11 cellular contexts compared by ENCODE assay signal in genomic region chr13:48401480-48401879, GRCh38. TPM values are rescaled to one million over a fixed set of nuclear protein-coding genes. Genes with fewer than 3 reads are reported as not detected.
DNase-seq lines count a peak whose midpoint lies in the region; ATAC-seq and TF ChIP-seq lines count a peak whose summit lies in the region.
"Had no signal": no experiment of that assay in that cellular context is flagged by ENCODE, and none has a peak within 500 bp of the region (broad histone marks: within the 10 kb centered on the region; RNA-seq: fewer than 3 reads in every experiment).

No MANE protein-coding gene starts in this region.

- H2AFZ ChIP-seq in Loucy (ENCODE audit: low read length) (no peak overlapping the region), parathyroid adenoma (no peak overlapping the region)

- POLR2A ChIA-PET in naive thymus-derived CD8-positive, alpha-beta T cell (lab: Charles Lee) = interaction anchor here (1.2 kb wide), 1 partner anchor 131 kb away, joined by 4 read pairs; no protein-coding TSS in a partner anchor

- no peaks in the 10 kb centered on the region for H3K36me3 ChIP-seq in CD4-positive, CD25-positive, alpha-beta regulatory T cell (ENCODE audit: control insufficient read depth, insufficient read depth, low read length)
- H3K36me3 ChIP-seq in Loucy (ENCODE audit: insufficient read depth, low read length) (no peaks in the 10 kb centered on the region), parathyroid adenoma (ENCODE audit: control insufficient read depth, insufficient read depth, low read length) (no peaks in the 10 kb centered on the region), MG63 (peaks cover 10% of the 10 kb centered on the region)
- H3K36me3 ChIP-seq: WERI-Rb-1 had no signal

- H3K27me3 ChIP-seq in CD4-positive, CD25-positive, alpha-beta regulatory T cell (ENCODE audit: control insufficient read depth, insufficient read depth, low read length) = no peaks in the 10 kb centered on the region
- H3K27me3 ChIP-seq in Loucy (ENCODE audit: insufficient read depth, low read length, poor library complexity, severe bottlenecking) (no peaks in the 10 kb centered on the region), parathyroid adenoma (ENCODE audit: control insufficient read depth, insufficient read depth, low read length) (no peaks in the 10 kb centered on the region), MG63 (no peaks in the 10 kb centered on the region)

- TF ChIP-seq CTCF in Loucy (conservative IDR thresholded peaks at IDR 0.05; ENCODE audit: low read length) (no peak), choroid plexus epithelial cell (conservative IDR thresholded peaks at IDR 0.05; ENCODE audit: low read depth, low read length) (no peak), parathyroid adenoma (IDR thresholded peaks at IDR 0.05) (no peak)

- H4K20me1 ChIP-seq in Loucy (ENCODE audit: insufficient read depth, low read length, poor library complexity, severe bottlenecking) = no peaks in the 10 kb centered on the region

- H3K36me3 Mint-ChIP-seq in CD4-positive, CD25-positive, alpha-beta regulatory T cell = peaks cover 6% of the 10 kb centered on the region
- H3K36me3 Mint-ChIP-seq in naive thymus-derived CD8-positive, alpha-beta T cell = peaks cover 0 to 6% (median 4%) of the 10 kb centered on the region in 3 donors

- H3K79me2 ChIP-seq in Loucy (ENCODE audit: insufficient read depth, low read length) = peaks cover 55% of the 10 kb centered on the region
- H3K79me2 ChIP-seq in parathyroid adenoma = no peaks in the 10 kb centered on the region

- DNase-seq in CD4-positive, CD25-positive, alpha-beta regulatory T cell = peak in 2 of 3 donors; percentile 32 to 85
- peak; percentile 15 for DNase-seq in choroid plexus epithelial cell (ENCODE audit: low read depth)
- no peak for DNase-seq in naive thymus-derived CD8-positive, alpha-beta T cell
- DNase-seq in HK-2 (ENCODE audit: unreplicated experiment) = no peak
- no peak for DNase-seq in MG63
- DNase-seq: endodermal cell, NCI-H1092 treated with DMSO at 0.1 percent for 48 hours, WERI-Rb-1 had no signal

- no peaks in the 10 kb centered on the region for H3K9me3 ChIP-seq in CD4-positive, CD25-positive, alpha-beta regulatory T cell (ENCODE audit: control insufficient read depth in 2 of 2, low read length in 2 of 2)
- H3K9me3 ChIP-seq in Loucy (ENCODE audit: insufficient read depth, low read depth, low read length) (no peaks in the 10 kb centered on the region), parathyroid adenoma (ENCODE audit: control insufficient read depth, low read length) (no peaks in the 10 kb centered on the region), MG63 (no peaks in the 10 kb centered on the region)

- H3K4me3 Mint-ChIP-seq in CD4-positive, CD25-positive, alpha-beta regulatory T cell = peak overlapping the region; percentile 32 to 81 (median 56)
- H3K4me3 Mint-ChIP-seq in naive thymus-derived CD8-positive, alpha-beta T cell = peak overlapping the region in 2 of 10 donors; percentile 53 to 65
- H3K4me3 Mint-ChIP-seq: endodermal cell had no signal

- peak overlapping the region; percentile 40 to 90 (median 76) for H3K27ac Mint-ChIP-seq in CD4-positive, CD25-positive, alpha-beta regulatory T cell
- peak overlapping the region in 2 of 10 donors; percentile 58 to 77 for H3K27ac Mint-ChIP-seq in naive thymus-derived CD8-positive, alpha-beta T cell
- H3K27ac Mint-ChIP-seq: endodermal cell had no signal

- peaks cover 64% of the 10 kb centered on the region for H3K4me1 ChIP-seq in CD4-positive, CD25-positive, alpha-beta regulatory T cell (ENCODE audit: control insufficient read depth, insufficient read depth, low read length, poor library complexity, severe bottlenecking)
- H3K4me1 ChIP-seq in Loucy (ENCODE audit: insufficient read depth, low read length, poor library complexity, severe bottlenecking) (peaks cover 86% of the 10 kb centered on the region), parathyroid adenoma (no peaks in the 10 kb centered on the region)

- H3K4me2 ChIP-seq in Loucy (ENCODE audit: low read depth, low read length, poor library complexity, severe bottlenecking) (peak overlapping the region; percentile 69), parathyroid adenoma (ENCODE audit: low read length) (no peak overlapping the region)

- peaks cover 53 to 80% (median 67%) of the 10 kb centered on the region in 4 donors for H3K4me1 Mint-ChIP-seq in CD4-positive, CD25-positive, alpha-beta regulatory T cell
- H3K4me1 Mint-ChIP-seq in naive thymus-derived CD8-positive, alpha-beta T cell = peaks cover 13 to 56% (median 40%) of the 10 kb centered on the region in 4 donors
- H3K4me1 Mint-ChIP-seq: endodermal cell had no signal

- ATAC-seq in CD4-positive, CD25-positive, alpha-beta regulatory T cell (ENCODE audit: low read depth in 2 of 2) = peak in 1 of 2 donors; percentile 29
- no peak for ATAC-seq in naive thymus-derived CD8-positive, alpha-beta T cell
- no peak for ATAC-seq in GM21576 (IDR thresholded peaks at IDR 0.05; ENCODE audit: unreplicated experiment)

- peaks cover 13% of the 10 kb centered on the region for H3F3A ChIP-seq in Loucy (ENCODE audit: low read depth)

- peaks cover 0 to 1% (median 0%) of the 10 kb centered on the region in 7 donors for H3K9me3 Mint-ChIP-seq in CD4-positive, CD25-positive, alpha-beta regulatory T cell
- H3K9me3 Mint-ChIP-seq in naive thymus-derived CD8-positive, alpha-beta T cell = peaks cover 0 to 3% (median 0%) of the 10 kb centered on the region in 9 donors

- H3K9me2 ChIP-seq in Loucy (replicated peaks; ENCODE audit: low read depth, low read length) = no peaks in the 10 kb centered on the region

- peak overlapping the region; percentile 76 for H3K4me3 ChIP-seq in CD4-positive, CD25-positive, alpha-beta regulatory T cell (ENCODE audit: low read depth, low read length)
- H3K4me3 ChIP-seq in Loucy (ENCODE audit: low read length, poor library complexity, severe bottlenecking) (peak overlapping the region; percentile 50), choroid plexus epithelial cell (ENCODE audit: low read depth, low read length) (no peak overlapping the region), parathyroid adenoma (ENCODE audit: low read depth, low read length) (no peak overlapping the region), MG63 (no peak overlapping the region)

- peak overlapping the region; percentile 61 for H3K9ac ChIP-seq in Loucy (ENCODE audit: low read depth, low read length, poor library complexity, severe bottlenecking)
- no peak overlapping the region for H3K9ac ChIP-seq in parathyroid adenoma

- peak overlapping the region; percentile 83 for H3K27ac ChIP-seq in CD4-positive, CD25-positive, alpha-beta regulatory T cell (ENCODE audit: insufficient read depth, low read length, poor library complexity, severe bottlenecking)
- peak overlapping the region; percentile 30 for H3K27ac ChIP-seq in parathyroid adenoma
- H3K27ac ChIP-seq: WERI-Rb-1 had no signal

- no peaks in the 10 kb centered on the region for H3K27me3 Mint-ChIP-seq in CD4-positive, CD25-positive, alpha-beta regulatory T cell
- H3K27me3 Mint-ChIP-seq in naive thymus-derived CD8-positive, alpha-beta T cell = no peaks in the 10 kb centered on the region

RNA-seq across cellular contexts. Expression of gene LPAR6, which starts 11.4 kb away (rescaled TPM):
- total RNA-seq in CD4-positive, CD25-positive, alpha-beta regulatory T cell = 85.4 TPM
- polyA plus RNA-seq in CD4-positive, CD25-positive, alpha-beta regulatory T cell = 100 to 1,000 TPM in 2 of 4 donors, 10 to 100 TPM in 2; 85.6 to 150 (median 95.7) TPM
- total RNA-seq in naive thymus-derived CD8-positive, alpha-beta T cell = 10 to 100 TPM; 14.0 to 14.7 TPM
- polyA plus RNA-seq in naive thymus-derived CD8-positive, alpha-beta T cell = 10 to 100 TPM in 1 of 3 donors, 1 to 10 TPM in 2; 7.3 to 10.4 (median 9.0) TPM
- total RNA-seq in MG63 (2014; rRNA removed; shearing (Covaris generic); ENCODE audit: low replicate concordance) = not detected in 2 replicates

Comparison
In these comparisons a context has a peak if more than half of its experiments do, and no peak if none do; other contexts are left out.
1. DNase-seq: peak in CD4-positive, CD25-positive, alpha-beta regulatory T cell (2 of 3) and choroid plexus epithelial cell (single experiment); none in naive thymus-derived CD8-positive, alpha-beta T cell (0 of 10), HK-2 (single experiment) and MG63 (single experiment).
2. H3K4me3 ChIP-seq: peak in CD4-positive, CD25-positive, alpha-beta regulatory T cell (single experiment) and Loucy (single experiment); none in choroid plexus epithelial cell (single experiment), parathyroid adenoma (single experiment) and MG63 (single experiment).
3. RNA of gene LPAR6, which starts 11.4 kb away (total RNA-seq): 85.4 TPM in CD4-positive, CD25-positive, alpha-beta regulatory T cell (single experiment) and 14.0 to 14.7 TPM in naive thymus-derived CD8-positive, alpha-beta T cell; not detected in MG63; every median in the first group is over 10 times any median in the second.